ENCODE assay signal across 9 cellular contexts in genomic region chr5:93611900-93612898, GRCh38. TPM values are rescaled to one million over a fixed set of nuclear protein-coding genes. Genes with fewer than 3 reads are reported as not detected.
DNase-seq lines count a peak whose midpoint lies in the region; ATAC-seq and TF ChIP-seq lines count a peak whose summit lies in the region.
"Had no signal": no experiment of that assay in that cellular context is flagged by ENCODE, and none has a peak within 500 bp of the region (broad histone marks: within the 10 kb centered on the region; RNA-seq: fewer than 3 reads in every experiment).

No MANE protein-coding gene starts in this region.

- H3K9me1 ChIP-seq in IMR-90 (ENCODE audit: insufficient read depth, low read length): no peaks in the 10 kb centered on the region

- no peak overlapping the region for H3K4ac ChIP-seq in IMR-90 (ENCODE audit: low read depth, low read length)

- H3K14ac ChIP-seq in IMR-90 (replicated peaks; ENCODE audit: low read depth, low read length): no peak overlapping the region

- H3K79me1 ChIP-seq in IMR-90 (ENCODE audit: low read depth in 1 of 2, low read length in 2 of 2): peaks cover 0 to 8% of the 10 kb centered on the region in 2 experiments; a peak in 1 of 4 replicates

- no peak overlapping the region for H2BK5ac ChIP-seq in IMR-90 (ENCODE audit: low read depth, low read length, poor library complexity, severe bottlenecking)

- TF ChIP-seq POLR2A in IMR-90 (IDR thresholded peaks at IDR 0.05; ENCODE audit: low read depth, low read length): no peak

- TF ChIP-seq RAD21 in IMR-90 (IDR thresholded peaks at IDR 0.05; ENCODE audit: low read length): no peak

- no peak overlapping the region for H4K91ac ChIP-seq in IMR-90 (ENCODE audit: insufficient read depth, low read depth, low read length)

- intact Hi-C loops in Calu3 (cut with micrococcal nuclease; ENCODE audit: unreplicated experiment) (loop anchor here (10.0 kb wide), 1 partner anchor 283 kb away; no protein-coding TSS in a partner anchor), IMR-90 (cut with micrococcal nuclease) (no loop called here)

- no peak overlapping the region for H2BK20ac ChIP-seq in IMR-90 (ENCODE audit: low read depth, low read length)

- no peaks in the 10 kb centered on the region for H3K9me3 Mint-ChIP-seq in Calu3 (ENCODE audit: low read depth, unreplicated experiment)
- H3K9me3 Mint-ChIP-seq in brain: peaks cover 0 to 4% (median 0%) of the 10 kb centered on the region in 5 experiments
- H3K9me3 Mint-ChIP-seq in naive thymus-derived CD8-positive, alpha-beta T cell: peaks cover 0 to 27% (median 12%) of the 10 kb centered on the region in 9 donors

- H3K4me2 ChIP-seq in IMR-90 (ENCODE audit: low read depth, low read length): peak overlapping the region; percentile 98
- H3K4me2 ChIP-seq: PC-9 had no signal

- peak overlapping the region; percentile 70 for H3K4me3 Mint-ChIP-seq in Calu3 (ENCODE audit: low read depth, unreplicated experiment)
- H3K4me3 Mint-ChIP-seq in brain: peak overlapping the region in 3 of 5 experiments; percentile 84 to 90 (median 89)
- H3K4me3 Mint-ChIP-seq in naive thymus-derived CD8-positive, alpha-beta T cell: peak overlapping the region in 1 of 10 donors; percentile 14

- H3K27ac Mint-ChIP-seq in Calu3 (ENCODE audit: unreplicated experiment): no peak overlapping the region
- peak overlapping the region in 3 of 5 experiments; percentile 43 to 96 (median 88) for H3K27ac Mint-ChIP-seq in brain
- peak overlapping the region in 1 of 10 donors; percentile 60 for H3K27ac Mint-ChIP-seq in naive thymus-derived CD8-positive, alpha-beta T cell

- in situ Hi-C loops in IMR-90 (cut with MboI; ENCODE audit: low sequenced_read_pairs): no loop called here

- H3K9me3 ChIP-seq in IMR-90 (ENCODE audit: control insufficient read depth, insufficient read depth, low read length): no peaks in the 10 kb centered on the region

- H3K27me3 ChIP-seq in IMR-90 (ENCODE audit: control insufficient read depth, insufficient read depth, low read length): peaks cover 18% of the 10 kb centered on the region

- BruUV-seq in Calu3 (replicated peaks; lab: Mats Ljungman, UMichigan): no TSS peak
- BruUV-seq in IMR-90 (replicated peaks; lab: Mats Ljungman, UMichigan): no TSS peak

- H3K23ac ChIP-seq in IMR-90 (ENCODE audit: low read depth, low read length): 0 out of 2 replicates have a peak overlapping the region, but pooled peaks have one; percentile 62

- H3K4me1 Mint-ChIP-seq in Calu3 (ENCODE audit: low read depth, unreplicated experiment): peaks cover 28% of the 10 kb centered on the region
- peaks cover 93% of the 10 kb centered on the region for H3K4me1 Mint-ChIP-seq in brain
- H3K4me1 Mint-ChIP-seq in naive thymus-derived CD8-positive, alpha-beta T cell: peaks cover 10 to 20% (median 15%) of the 10 kb centered on the region in 4 donors

- POLR2A ChIA-PET in IMR-90 (lab: Charles Lee; ENCODE audit: unreplicated experiment): interaction anchor here (0.9 kb wide), 1 partner anchor 15 kb away, joined by 6 read pairs; no protein-coding TSS in a partner anchor
- POLR2A ChIA-PET in naive thymus-derived CD8-positive, alpha-beta T cell (lab: Charles Lee): no interaction called here

- H3K36me3 Mint-ChIP-seq in Calu3 (ENCODE audit: insufficient read depth, unreplicated experiment): peaks cover 7% of the 10 kb centered on the region
- no peaks in the 10 kb centered on the region for H3K36me3 Mint-ChIP-seq in brain
- peaks cover 4 to 26% (median 8%) of the 10 kb centered on the region in 3 donors for H3K36me3 Mint-ChIP-seq in naive thymus-derived CD8-positive, alpha-beta T cell

- peak overlapping the region; percentile 43 for H3K4me3 ChIP-seq in IMR-90 (ENCODE audit: insufficient read depth, low read depth, low read length)
- H3K4me3 ChIP-seq: PC-9 had no signal

- H4K20me1 ChIP-seq in IMR-90 (ENCODE audit: insufficient read depth, low read length): 0 out of 2 replicates have a peak, but pooled peaks cover 4% of the 10 kb centered on the region

- no peak overlapping the region for H3K9ac ChIP-seq in IMR-90 (ENCODE audit: low read depth, low read length)

- H3K27me3 Mint-ChIP-seq in Calu3 (ENCODE audit: unreplicated experiment) (peaks cover 60% of the 10 kb centered on the region), brain (peaks cover 57% of the 10 kb centered on the region)
- H3K27me3 Mint-ChIP-seq in naive thymus-derived CD8-positive, alpha-beta T cell: peaks cover 0 to 82% (median 53%) of the 10 kb centered on the region in 5 donors

- no peak overlapping the region for H3K27ac ChIP-seq in IMR-90 (ENCODE audit: insufficient read depth, low read length)
- H3K27ac ChIP-seq: PC-9 had no signal

- no peak overlapping the region for H2BK15ac ChIP-seq in IMR-90 (ENCODE audit: low read depth, low read length)

- DNase-seq in Calu3: peak; percentile 45
- peak; percentile 43 for DNase-seq in IMR-90
- peak; percentile 45 for DNase-seq in myocyte (ENCODE audit: low read depth)
- no peak for DNase-seq in naive thymus-derived CD8-positive, alpha-beta T cell
- no peak for DNase-seq in NCI-H128 (lab: John Stamatoyannopoulos, UW; ENCODE audit: unreplicated experiment)
- DNase-seq in inferior parietal cortex (ENCODE audit: extremely low spot score): no peak

- H4K5ac ChIP-seq in IMR-90 (ENCODE audit: low read depth, low read length): no peak overlapping the region

- no peak for TF ChIP-seq CTCF in Calu3 (IDR thresholded peaks at IDR 0.05; ENCODE audit: unreplicated experiment)
- no peak for TF ChIP-seq CTCF in IMR-90 (conservative IDR thresholded peaks at IDR 0.05; ENCODE audit: low read depth, low read length)
- no peak for TF ChIP-seq CTCF in brain (conservative IDR thresholded peaks at IDR 0.05)

- H3K4me1 ChIP-seq in IMR-90 (ENCODE audit: control insufficient read depth, insufficient read depth, low read length): no peaks in the 10 kb centered on the region

- no peak overlapping the region for H3K18ac ChIP-seq in IMR-90 (ENCODE audit: low read depth, low read length)

- 8% methylated on average over 10 of the region's 44 CpGs; no CpG with 5 or more reads in 1 of the 2 experiments for WGBS in IMR-90 (ENCODE audit: extremely low coverage in 2 of 2, insufficient read length in 1 of 2), 2 experiments

- H2AFZ ChIP-seq in IMR-90 (replicated peaks; ENCODE audit: low read length, poor library complexity): peak overlapping the region; percentile 24
- H2AFZ ChIP-seq: PC-9 had no signal

- no peak overlapping the region for H2BK120ac ChIP-seq in IMR-90 (ENCODE audit: low read depth, low read length)

- no peak overlapping the region for H3K56ac ChIP-seq in IMR-90 (ENCODE audit: extremely low read depth, insufficient read depth, low read length)

- no peaks in the 10 kb centered on the region for H3K36me3 ChIP-seq in IMR-90 (ENCODE audit: control insufficient read depth, insufficient read depth, low read length)

- H2AK9ac ChIP-seq in IMR-90 (replicated peaks; ENCODE audit: low read depth, low read length, poor library complexity): no peak overlapping the region

- H2AK5ac ChIP-seq in IMR-90 (ENCODE audit: low read depth, low read length): no peak overlapping the region

- no peak overlapping the region for H4K8ac ChIP-seq in IMR-90 (ENCODE audit: low read depth in 2 of 2, low read length in 2 of 2)

- dilution Hi-C loops in IMR-90 (cut with HindIII; ENCODE audit: low sequenced_read_pairs, unreplicated experiment): no loop called here

- CTCF ChIA-PET in Calu3 (lab: Charles Lee): interaction anchor here (0.7 to 2.1 kb wide), 5 partner anchors 8 to 550 kb away, joined by 3 to 7 read pairs (median 5); partner anchors contain the start of gene NR2F1
- CTCF ChIA-PET in IMR-90 (lab: Yijun Ruan, JAX): interaction anchor here (1.1 to 1.2 kb wide), 2 partner anchors 25 to 179 kb away, joined by 3 read pairs; no protein-coding TSS in a partner anchor

- ATAC-seq in IMR-90 (ENCODE audit: low read depth): peak; percentile 69
- ATAC-seq in naive thymus-derived CD8-positive, alpha-beta T cell: no peak
- no peak for ATAC-seq in GM21526 (IDR thresholded peaks at IDR 0.05; ENCODE audit: low FRiP score, unreplicated experiment)

TF ChIP-seq in IMR-90, 13 proteins besides CTCF, POLR2A, EP300 and RAD21:
- TF ChIP-seq MAZ (IDR thresholded peaks at IDR 0.05; ENCODE audit: borderline replicate concordance, low read depth, low read length) (peak; percentile 47; the same call in 1 of the 2 replicates), RCOR1 (IDR thresholded peaks at IDR 0.05; ENCODE audit: insufficient replicate concordance, low read length) (no peak), CEBPB (IDR thresholded peaks at IDR 0.05; ENCODE audit: low read depth, low read length) (no peak)

RNA-seq across cellular contexts. Expression of gene NR2F1, which starts 29.2 kb away (rescaled TPM):
- total RNA-seq in Calu3 (2022) (25.1 and 29.1 TPM in 2 replicates), IMR-90 (2012; rRNA removed) (18.1 and 19.0 TPM in 2 replicates), myocyte (5.4 and 7.7 TPM in 2 replicates)
- polyA plus RNA-seq in IMR-90 (2012; rRNA removed) (160 and 175 TPM in 2 replicates), brain (ENCODE audit: insufficient read depth, low read depth, low replicate concordance) (356 TPM)
- polyA plus RNA-seq in IMR-90 (2012; cell fraction: cytosol; rRNA removed): 80.6 and 211 TPM in 2 replicates
- polyA plus RNA-seq in IMR-90 (2012; cell fraction: nucleus; rRNA removed; ENCODE audit: low replicate concordance): 153 and 546 TPM in 2 replicates
- polyA plus RNA-seq in myocyte (2012): 11.8 TPM
- total RNA-seq in naive thymus-derived CD8-positive, alpha-beta T cell: not detected
- not detected for polyA plus RNA-seq in naive thymus-derived CD8-positive, alpha-beta T cell

RNA-seq across cellular contexts. Expression of gene NR2F1-AS1, which starts 31.2 kb away (rescaled TPM):
- total RNA-seq in Calu3 (2022) (16.8 and 20.9 TPM in 2 replicates), IMR-90 (2012; rRNA removed) (12.5 and 17.8 TPM in 2 replicates), myocyte (3.2 and 5.5 TPM in 2 replicates)
- polyA plus RNA-seq in IMR-90 (2012; rRNA removed) (12.1 and 12.8 TPM in 2 replicates), brain (ENCODE audit: insufficient read depth, low read depth, low replicate concordance) (35.2 TPM)
- 3.6 and 4.5 TPM in 2 replicates for polyA plus RNA-seq in IMR-90 (2012; cell fraction: cytosol; rRNA removed)
- 7.6 and 30.6 TPM in 2 replicates for polyA plus RNA-seq in IMR-90 (2012; cell fraction: nucleus; rRNA removed; ENCODE audit: low replicate concordance)
- 18.9 TPM for polyA plus RNA-seq in myocyte (2012)
- total RNA-seq in naive thymus-derived CD8-positive, alpha-beta T cell: not detected
- polyA plus RNA-seq in naive thymus-derived CD8-positive, alpha-beta T cell: not detected

Comparison
In these comparisons a context has a peak if more than half of its experiments do, and no peak if none do; other contexts are left out.
1. DNase-seq: peak in Calu3 (single experiment), IMR-90 (single experiment) and myocyte (single experiment); none in naive thymus-derived CD8-positive, alpha-beta T cell (0 of 10), NCI-H128 (single experiment) and inferior parietal cortex (single experiment).